Comparison of ENCODE assay signal across 5 cellular contexts in the genomic region with DNA sequence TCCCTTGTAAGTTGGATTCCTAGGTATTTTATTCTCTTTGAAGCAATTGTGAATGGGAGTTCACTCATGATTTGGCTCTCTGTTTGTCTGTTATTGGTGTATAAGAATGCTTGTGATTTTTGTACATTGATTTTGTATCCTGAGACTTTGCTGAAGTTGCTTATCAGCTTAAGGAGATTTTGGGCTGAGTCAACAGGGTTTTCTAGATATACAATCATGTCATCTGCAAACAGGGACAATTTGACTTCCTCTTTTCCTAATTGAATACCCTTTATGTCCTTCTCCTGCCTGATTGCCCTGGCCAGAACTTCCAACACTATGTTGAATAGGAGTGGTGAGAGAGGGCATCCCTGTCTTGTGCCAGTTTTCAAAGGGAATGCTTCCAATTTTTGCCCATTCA. TPM values are rescaled to one million over a fixed set of nuclear protein-coding genes. Genes with fewer than 3 reads are reported as not detected.
"Had no signal": no experiment of that assay in that cellular context is flagged by ENCODE, and none has a peak within 500 bp of the region (broad histone marks: within the 10 kb centered on the region; RNA-seq: fewer than 3 reads in every experiment).

No MANE protein-coding gene starts in this region.

RNA-seq across cellular contexts. Expression of gene MS4A3, which starts 6.0 kb away (rescaled TPM):
- total RNA-seq: HepG2, HT-29, HT1080, IMR-90 had no signal
- polyA plus RNA-seq: HepG2, IgD-negative memory B cell, IMR-90 had no signal

RNA-seq across cellular contexts. Expression of gene OOSP2, which starts 10.2 kb away (rescaled TPM):
- total RNA-seq: HepG2, HT-29, HT1080, IMR-90 had no signal
- polyA plus RNA-seq: HepG2, IgD-negative memory B cell, IMR-90 had no signal

RNA-seq across cellular contexts. Expression of gene OOSP4B, which starts 33.4 kb away (rescaled TPM):
- total RNA-seq: HepG2, HT-29, HT1080, IMR-90 had no signal
- polyA plus RNA-seq: HepG2, IgD-negative memory B cell, IMR-90 had no signal

RNA-seq across cellular contexts. Expression of gene MS4A2, which starts 38.0 kb away (rescaled TPM):
- total RNA-seq: HepG2, HT-29, HT1080, IMR-90 had no signal
- polyA plus RNA-seq: HepG2, IgD-negative memory B cell, IMR-90 had no signal
